Comparison of ENCODE assay signal across 26 cellular contexts in the genomic region with DNA sequence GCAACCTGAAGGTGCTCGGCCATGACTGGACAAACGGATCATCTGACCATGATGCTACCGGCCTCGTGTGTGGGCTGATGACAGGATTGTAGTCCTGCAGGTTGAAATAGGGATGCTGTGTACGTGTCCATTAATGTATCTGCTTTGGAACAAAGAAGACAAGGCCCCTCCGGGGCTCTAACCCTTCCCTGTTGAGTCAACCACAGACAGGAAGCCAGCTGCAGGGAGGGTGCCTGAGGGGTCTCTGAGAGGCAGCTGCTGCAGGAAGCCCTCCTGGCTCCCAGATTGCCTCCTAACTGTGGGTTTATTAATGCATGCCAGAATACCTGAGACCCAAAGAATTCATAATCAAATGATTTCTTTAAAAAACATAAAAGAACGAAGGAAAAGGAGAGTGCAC.
"Had no signal": no experiment of that assay in that cellular context is flagged by ENCODE, and none has a peak within 500 bp of the region (broad histone marks: within the 10 kb centered on the region; RNA-seq: fewer than 3 reads in every experiment).

No MANE protein-coding gene starts in this region.

- H3K27ac ChIP-seq: adrenal gland, body of pancreas, esophagus squamous epithelium, left ventricle myocardium inferior, neutrophil, ovary, sigmoid colon, stomach, tibial artery had no signal

- H3K36me3 ChIP-seq: adrenal gland, esophagus squamous epithelium, left ventricle myocardium inferior, neutrophil, ovary, sigmoid colon, stomach, tibial artery had no signal

- H3K36me3 Mint-ChIP-seq: activated naive CD8-positive, alpha-beta T cell; natural killer cell treated with Interleukin-12 subunit alpha and Interleukin-12 subunit beta and Interleukin-15 and Interleukin-18, amount 100 ng/mL, for 72 hours; stimulated activated naive B cell treated with anti-CD40 and anti-IgM and Interleukin-4, amounts not matched to agents 10 μg/mL and 1 μg/mL and 100 μg/mL, for 72 hours had no signal

- H3K27me3 Mint-ChIP-seq: activated CD4-positive, alpha-beta T cell treated with anti-CD3 and anti-CD28 coated beads for 36 hours; activated naive CD8-positive, alpha-beta T cell; natural killer cell treated with Interleukin-12 subunit alpha and Interleukin-12 subunit beta and Interleukin-15 and Interleukin-18, amount 100 ng/mL, for 72 hours; progenitor cell of endocrine pancreas; stimulated activated naive B cell treated with anti-CD40 and anti-IgM and Interleukin-4, amounts not matched to agents 10 μg/mL and 1 μg/mL and 100 μg/mL, for 72 hours had no signal

- H3K4me1 ChIP-seq: body of pancreas, esophagus squamous epithelium, left ventricle myocardium inferior, sigmoid colon, stomach, tibial artery had no signal

- H3K9me3 ChIP-seq: adrenal gland, body of pancreas, esophagus squamous epithelium, left ventricle myocardium inferior, neutrophil, ovary, sigmoid colon, stomach, tibial artery had no signal

- H3K9me3 Mint-ChIP-seq: activated T-cell treated with anti-CD3 and anti-CD28 coated beads, Interleukin-2, amount 50 U/mL, for 72 hours; natural killer cell treated with Interleukin-12 subunit alpha and Interleukin-12 subunit beta and Interleukin-15 and Interleukin-18, amount 100 ng/mL, for 72 hours; stimulated activated naive B cell treated with anti-CD40 and anti-IgM and Interleukin-4, amounts not matched to agents 10 μg/mL and 1 μg/mL and 100 μg/mL, for 72 hours had no signal

- H3K4me1 Mint-ChIP-seq: activated CD4-positive, alpha-beta T cell treated with anti-CD3 and anti-CD28 coated beads for 36 hours had no signal

- H3K4me3 Mint-ChIP-seq: activated CD4-positive, alpha-beta T cell treated with anti-CD3 and anti-CD28 coated beads for 36 hours; activated naive CD8-positive, alpha-beta T cell; activated T-cell treated with anti-CD3 and anti-CD28 coated beads, Interleukin-2, amount 50 U/mL, for 72 hours; natural killer cell treated with Interleukin-12 subunit alpha and Interleukin-12 subunit beta and Interleukin-15 and Interleukin-18, amount 100 ng/mL, for 72 hours; stimulated activated naive B cell treated with anti-CD40 and anti-IgM and Interleukin-4, amounts not matched to agents 10 μg/mL and 1 μg/mL and 100 μg/mL, for 72 hours had no signal

- H3K27ac Mint-ChIP-seq: activated CD4-positive, alpha-beta T cell treated with anti-CD3 and anti-CD28 coated beads for 36 hours; activated naive CD8-positive, alpha-beta T cell; activated T-cell treated with anti-CD3 and anti-CD28 coated beads, Interleukin-2, amount 50 U/mL, for 72 hours; natural killer cell treated with Interleukin-12 subunit alpha and Interleukin-12 subunit beta and Interleukin-15 and Interleukin-18, amount 100 ng/mL, for 72 hours; progenitor cell of endocrine pancreas; stimulated activated naive B cell treated with anti-CD40 and anti-IgM and Interleukin-4, amounts not matched to agents 10 μg/mL and 1 μg/mL and 100 μg/mL, for 72 hours had no signal

- H3K4me3 ChIP-seq: adrenal gland, body of pancreas, esophagus squamous epithelium, left ventricle myocardium inferior, lung, ovary, sigmoid colon, stomach, tibial artery had no signal

- ATAC-seq: activated CD4-positive, alpha-beta T cell treated with anti-CD3 and anti-CD28 coated beads for 36 hours; activated T-cell treated with anti-CD3 and anti-CD28 coated beads, Interleukin-2, amount 50 U/mL, for 72 hours; body of pancreas; natural killer cell treated with Interleukin-12 subunit alpha and Interleukin-12 subunit beta and Interleukin-15 and Interleukin-18, amount 100 ng/mL, for 72 hours; stimulated activated naive B cell treated with anti-CD40 and anti-IgM and Interleukin-4, amounts not matched to agents 10 μg/mL and 1 μg/mL and 100 μg/mL, for 72 hours had no signal

- DNase-seq: activated CD4-positive, alpha-beta T cell treated with anti-CD3 and anti-CD28 coated beads for 36 hours; activated CD4-positive, CD25-positive, alpha-beta regulatory T cell; activated naive CD4-positive, alpha-beta T cell treated with Interleukin-2 at 50 U/mL for 16 hours; activated T-cell treated with anti-CD3 and anti-CD28 coated beads for 4 hours; activated T-cell treated with anti-CD3 and anti-CD28 coated beads, Interleukin-2, amount 50 U/mL, for 72 hours; adrenal gland; aorta; body of pancreas; dermis blood vessel endothelial cell; effector CD4-positive, alpha-beta T cell; esophagus squamous epithelium; foreskin melanocyte; left ventricle myocardium inferior; mesendoderm; ovary; sigmoid colon; small intestine; stimulated activated CD4-positive, alpha-beta T cell treated with anti-CD3 and anti-CD28 coated beads, Interleukin-4, amount 100 ng/mL, for 24 hours; stimulated activated naive B cell treated with anti-CD40 and anti-IgM and Interleukin-4, amounts not matched to agents 10 μg/mL and 1 μg/mL and 100 μg/mL, for 72 hours; stomach; tibial artery had no signal

- H3K27me3 ChIP-seq: adrenal gland, body of pancreas, neutrophil, ovary, sigmoid colon, stomach had no signal
